In genomic region chr2:95348609-95349567, GRCh38 we compare ENCODE assay signal across 19 cellular contexts. TPM values are rescaled to one million over a fixed set of nuclear protein-coding genes. Genes with fewer than 3 reads are reported as not detected.
A peak's percentile ranks its signal among the peaks of the same experiment; 100 is the strongest.
DNase-seq lines count a peak whose midpoint lies in the region; ATAC-seq and TF ChIP-seq lines count a peak whose summit lies in the region.
"Had no signal": no experiment of that assay in that cellular context is flagged by ENCODE, and none has a peak within 500 bp of the region (broad histone marks: within the 10 kb centered on the region; RNA-seq: fewer than 3 reads in every experiment).

No MANE protein-coding gene starts in this region.

- TF ChIP-seq CTCF in colonic mucosa (IDR thresholded peaks at IDR 0.05) (no peak), type B pancreatic cell (conservative IDR thresholded peaks at IDR 0.05) (no peak), CD14-positive monocyte (IDR thresholded peaks at IDR 0.05) (no peak)

- TF ChIP-seq POLR2A in erythroblast (IDR thresholded peaks at IDR 0.05; ENCODE audit: low read length) = no peak

- no peak overlapping the region for H3K27ac ChIP-seq in colonic mucosa
- H3K27ac ChIP-seq: PC-9, upper lobe of right lung, VCaP had no signal

- H3K36me3 Mint-ChIP-seq in activated naive CD4-positive, alpha-beta T cell treated with anti-CD3 and anti-CD28 coated beads, Interleukin-2, amount 10 ng/mL, durations not matched to agents 7 days and 5 days = no peaks in the 10 kb centered on the region
- H3K36me3 Mint-ChIP-seq in type B pancreatic cell (no peaks in the 10 kb centered on the region), CD14-positive monocyte (no peaks in the 10 kb centered on the region)
- H3K36me3 Mint-ChIP-seq: IgD-negative memory B cell had no signal

- no peaks in the 10 kb centered on the region for H3K36me3 ChIP-seq in colonic mucosa
- H3K36me3 ChIP-seq: upper lobe of right lung had no signal

- H3K27me3 ChIP-seq in colonic mucosa = peaks cover 24% of the 10 kb centered on the region

- H3K9me3 Mint-ChIP-seq in activated naive CD4-positive, alpha-beta T cell treated with anti-CD3 and anti-CD28 coated beads, Interleukin-2, amount 10 ng/mL, durations not matched to agents 7 days and 5 days = no peaks in the 10 kb centered on the region
- H3K9me3 Mint-ChIP-seq in type B pancreatic cell = no peaks in the 10 kb centered on the region
- peaks cover 0 to 6% (median 2%) of the 10 kb centered on the region in 7 donors for H3K9me3 Mint-ChIP-seq in CD14-positive monocyte
- H3K9me3 Mint-ChIP-seq: IgD-negative memory B cell had no signal

- no peaks in the 10 kb centered on the region for H3K9me3 ChIP-seq in colonic mucosa
- H3K9me3 ChIP-seq: Caco-2, upper lobe of right lung had no signal

- no peak for ATAC-seq in left lobe of liver
- ATAC-seq in GM18870 (IDR thresholded peaks at IDR 0.05; ENCODE audit: unreplicated experiment) = no peak
- ATAC-seq: upper lobe of right lung had no signal

- no peak overlapping the region for H3K27ac Mint-ChIP-seq in activated naive CD4-positive, alpha-beta T cell treated with anti-CD3 and anti-CD28 coated beads, Interleukin-2, amount 10 ng/mL, durations not matched to agents 7 days and 5 days
- H3K27ac Mint-ChIP-seq in type B pancreatic cell (no peak overlapping the region), CD14-positive monocyte (no peak overlapping the region)

- DNase-seq in activated naive CD4-positive, alpha-beta T cell treated with anti-CD3 and anti-CD28 coated beads, Interleukin-2, amount 10 ng/mL, durations not matched to agents 7 days and 5 days = peak; percentile 18
- no peak for DNase-seq in activated naive CD4-positive, alpha-beta T cell (lab: John Stamatoyannopoulos, UW)
- DNase-seq in colonic mucosa (peak; percentile 15), left lobe of liver (ENCODE audit: low spot score) (peak; percentile 31), type B pancreatic cell (ENCODE audit: extremely low spot score, unreplicated experiment) (peak; percentile 63), CD14-positive monocyte (ENCODE audit: low spot score) (no peak), erythroblast (lab: John Stamatoyannopoulos, UW) (no peak)
- DNase-seq: Caco-2; foreskin melanocyte; NCI-H2081 treated with DMSO at 0.1 percent for 48 hours; NCI-H524 treated with DMSO at 0.1 percent for 48 hours; PC-9; stimulated activated CD4-positive, alpha-beta T cell treated with anti-CD3 and anti-CD28 coated beads, Interleukin-4, amount 100 ng/mL, for 4 hours had no signal

- intact Hi-C loops in colonic mucosa (cut with DNase I) (loop anchor here (10.0 kb wide), 1 partner anchor 386 kb away; no protein-coding TSS in a partner anchor), CD14-positive monocyte (cut with micrococcal nuclease) (no loop called here)

- no peak overlapping the region for H3K4me3 Mint-ChIP-seq in activated naive CD4-positive, alpha-beta T cell treated with anti-CD3 and anti-CD28 coated beads, Interleukin-2, amount 10 ng/mL, durations not matched to agents 7 days and 5 days
- peak overlapping the region; percentile 45 for H3K4me3 Mint-ChIP-seq in type B pancreatic cell
- no peak overlapping the region for H3K4me3 Mint-ChIP-seq in CD14-positive monocyte

- CTCF ChIA-PET in activated naive CD4-positive, alpha-beta T cell treated with anti-CD3 and anti-CD28 coated beads, Interleukin-2, amount 10 ng/mL, durations not matched to agents 7 days and 5 days (lab: Charles Lee) = interaction anchor here (1.4 kb wide), 1 partner anchor 40 kb away, joined by 3 read pairs; no protein-coding TSS in a partner anchor

- no peak overlapping the region for H3K4me3 ChIP-seq in colonic mucosa
- H3K4me3 ChIP-seq: PC-9, upper lobe of right lung had no signal

- no peaks in the 10 kb centered on the region for H3K4me1 ChIP-seq in colonic mucosa

- H3K9ac ChIP-seq in colonic mucosa (ENCODE audit: low read depth in 2 of 2, low read length in 2 of 2) = no peak overlapping the region

- peaks cover 63% of the 10 kb centered on the region for H3K27me3 Mint-ChIP-seq in activated naive CD4-positive, alpha-beta T cell treated with anti-CD3 and anti-CD28 coated beads, Interleukin-2, amount 10 ng/mL, durations not matched to agents 7 days and 5 days
- peaks cover 47% of the 10 kb centered on the region for H3K27me3 Mint-ChIP-seq in type B pancreatic cell
- H3K27me3 Mint-ChIP-seq in CD14-positive monocyte (ENCODE audit: low read depth in 3 of 3) = peaks cover 38 to 56% (median 42%) of the 10 kb centered on the region in 3 donors

- peaks cover 7% of the 10 kb centered on the region for H3K4me1 Mint-ChIP-seq in activated naive CD4-positive, alpha-beta T cell treated with anti-CD3 and anti-CD28 coated beads, Interleukin-2, amount 10 ng/mL, durations not matched to agents 7 days and 5 days
- H3K4me1 Mint-ChIP-seq in type B pancreatic cell (ENCODE audit: unreplicated experiment) (peaks cover 5% of the 10 kb centered on the region), CD14-positive monocyte (peaks cover 6% of the 10 kb centered on the region)

RNA-seq across cellular contexts. Expression of gene KCNIP3, which starts 51.7 kb away (rescaled TPM):
- 1 to 10 TPM; 1.5 to 2.3 TPM for total RNA-seq in colonic mucosa
- 1.6 TPM for total RNA-seq in left lobe of liver
- 5.1 and 5.3 TPM in 2 replicates for total RNA-seq in type B pancreatic cell (ENCODE audit: low replicate concordance)
- polyA plus RNA-seq in CD14-positive monocyte = not detected
- total RNA-seq: activated CD8-positive, alpha-beta memory T cell treated with anti-CD3 and anti-CD28 coated beads for 36 hours; Caco-2; lung microvascular endothelial cell had no signal
- polyA plus RNA-seq: IgD-negative memory B cell had no signal

RNA-seq across cellular contexts. Expression of gene FAHD2A, which starts 53.6 kb away (rescaled TPM):
- total RNA-seq in colonic mucosa (10 to 100 TPM; 21.0 to 28.9 TPM), left lobe of liver (75.2 TPM), type B pancreatic cell (ENCODE audit: low replicate concordance) (23.4 and 39.2 TPM in 2 replicates)
- 10 to 100 TPM in 1 of 2 donors, 1 to 10 TPM in 1; 9.7 to 10.5 TPM for polyA plus RNA-seq in CD14-positive monocyte

Comparison
In these comparisons a context has a peak if more than half of its experiments do, and no peak if none do; other contexts are left out.
1. DNase-seq: peak in activated naive CD4-positive, alpha-beta T cell treated with anti-CD3 and anti-CD28 coated beads, Interleukin-2, amount 10 ng/mL, durations not matched to agents 7 days and 5 days (single experiment), colonic mucosa (single experiment), left lobe of liver (single experiment) and type B pancreatic cell (single experiment); none in activated naive CD4-positive, alpha-beta T cell (0 of 4), CD14-positive monocyte (single experiment) and erythroblast (0 of 2).